Comparison of ENCODE assay signal across 9 cellular contexts in genomic region chrX:23782455-23782854, GRCh38. TPM values are rescaled to one million over a fixed set of nuclear protein-coding genes. Genes with fewer than 3 reads are reported as not detected.
DNase-seq lines count a peak whose midpoint lies in the region; ATAC-seq and TF ChIP-seq lines count a peak whose summit lies in the region.
"Had no signal": no experiment of that assay in that cellular context is flagged by ENCODE, and none has a peak within 500 bp of the region (broad histone marks: within the 10 kb centered on the region; RNA-seq: fewer than 3 reads in every experiment).

No MANE protein-coding gene starts in this region.

- H2AFZ ChIP-seq in DND-41 (ENCODE audit: low read depth, low read length) (peak overlapping the region; percentile 84), OCI-LY3 (ENCODE audit: low read depth, low read length) (peak overlapping the region; percentile 85), neuronal stem cell (ENCODE audit: low read length) (peak overlapping the region; percentile 70)

- H2BK5ac ChIP-seq in neuronal stem cell (ENCODE audit: low read length), result no peak overlapping the region

- H3K9me3 ChIP-seq in DND-41 (ENCODE audit: insufficient read depth, low read length, severe bottlenecking) (no peaks in the 10 kb centered on the region), OCI-LY3 (ENCODE audit: insufficient read depth, low read length) (no peaks in the 10 kb centered on the region), neuronal stem cell (replicated peaks in 1 of 2; ENCODE audit: control insufficient read depth in 2 of 2, insufficient read depth in 1 of 2, low read depth in 1 of 2, low read length in 2 of 2) (no peaks in the 10 kb centered on the region)
- H3K9me3 ChIP-seq: pancreas had no signal

- H3K79me2 ChIP-seq in DND-41 (ENCODE audit: insufficient read depth, low read length) (peaks cover 10% of the 10 kb centered on the region), OCI-LY3 (ENCODE audit: low read length) (peaks cover 10% of the 10 kb centered on the region)

- peak overlapping the region; percentile 80 for H3K27ac ChIP-seq in DND-41 (ENCODE audit: low read length)
- peak overlapping the region; percentile 100 for H3K27ac ChIP-seq in OCI-LY3 (ENCODE audit: low read length)
- H3K27ac ChIP-seq in dorsolateral prefrontal cortex, result peak overlapping the region in 24 of 59 donors; percentile 9 to 95 (median 86)
- H3K27ac ChIP-seq in neuronal stem cell (replicated peaks; ENCODE audit: low read length), result no peak overlapping the region

- H3K4me3 ChIP-seq in DND-41 (ENCODE audit: low read depth in 1 of 2, low read length in 2 of 2) (peak overlapping the region in 1 of 2 experiments; percentile 55; a peak in 3 of 4 replicates), OCI-LY3 (ENCODE audit: low read length) (peak overlapping the region; percentile 85), dorsolateral prefrontal cortex (peak overlapping the region in 52 of 59 donors; percentile 16 to 87 (median 72)), neuronal stem cell (ENCODE audit: low read length in 2 of 2) (no peak overlapping the region)

- H3K4me2 ChIP-seq in DND-41 (ENCODE audit: insufficient read depth, low read length) (peak overlapping the region; percentile 66), OCI-LY3 (ENCODE audit: low read length) (peak overlapping the region; percentile 91), neuronal stem cell (ENCODE audit: insufficient read depth, low read length, poor library complexity, severe bottlenecking) (peak overlapping the region; percentile 40)

- H3K4me1 ChIP-seq in DND-41 (ENCODE audit: insufficient read depth, low read length) (peaks cover 30% of the 10 kb centered on the region), OCI-LY3 (ENCODE audit: low read length) (peaks cover 34% of the 10 kb centered on the region), neuronal stem cell (ENCODE audit: control insufficient read depth in 2 of 2, insufficient read depth in 1 of 2, low read depth in 1 of 2, low read length in 2 of 2) (no peaks in the 10 kb centered on the region)
- H3K4me1 ChIP-seq: pancreas had no signal

- no peak for ATAC-seq in DND-41 (ENCODE audit: insufficient read depth, low read depth)

- H3K9ac ChIP-seq in DND-41 (ENCODE audit: low read depth, low read length) (peak overlapping the region; percentile 52), OCI-LY3 (ENCODE audit: low read length) (peak overlapping the region; percentile 80), neuronal stem cell (ENCODE audit: low read depth, low read length, poor library complexity) (no peak overlapping the region)

- H3K79me1 ChIP-seq in neuronal stem cell (ENCODE audit: low read depth, low read length), result no peaks in the 10 kb centered on the region

- no peaks in the 10 kb centered on the region for H4K20me1 ChIP-seq in DND-41 (ENCODE audit: insufficient read depth, low read length)
- H4K20me1 ChIP-seq in OCI-LY3 (ENCODE audit: insufficient read depth, low read length), result peaks cover 6% of the 10 kb centered on the region

- no CpG with 5 or more reads among the region's 6 CpGs for WGBS in neuronal stem cell (ENCODE audit: extremely low coverage in 2 of 2, insufficient read length in 2 of 2, insufficient replicate concordance in 1 of 2), 2 donors

- H2BK12ac ChIP-seq in neuronal stem cell (ENCODE audit: low read length), result no peak overlapping the region

- no peak overlapping the region for H3K4ac ChIP-seq in neuronal stem cell (ENCODE audit: low read length)

- H4K91ac ChIP-seq in neuronal stem cell (ENCODE audit: low read depth, low read length, poor library complexity), result no peak overlapping the region

- TF ChIP-seq CTCF in DND-41 (IDR thresholded peaks at IDR 0.05; ENCODE audit: borderline replicate concordance, extremely low read depth, low read length, poor library complexity, severe bottlenecking) (no peak), OCI-LY3 (IDR thresholded peaks at IDR 0.05; ENCODE audit: low read depth, low read length) (no peak), dorsolateral prefrontal cortex (IDR thresholded peaks at IDR 0.05 in 54 of 56, conservative IDR thresholded peaks at IDR 0.05 in 2 of 56; ENCODE audit: low read depth in 1 of 56, partially characterized antibody in 56 of 56) (no peak)

- H2BK120ac ChIP-seq in neuronal stem cell (ENCODE audit: low read depth, low read length), result no peak overlapping the region

- H3K36me3 ChIP-seq in DND-41 (ENCODE audit: insufficient read depth, low read length) (peaks cover 10% of the 10 kb centered on the region), OCI-LY3 (replicated peaks; ENCODE audit: low read depth, low read length) (peaks cover 20% of the 10 kb centered on the region), neuronal stem cell (replicated peaks in 1 of 2; ENCODE audit: control insufficient read depth in 2 of 2, insufficient read depth in 2 of 2, low read length in 2 of 2) (peaks cover 0 to 16% of the 10 kb centered on the region in 2 donors)
- H3K36me3 ChIP-seq: pancreas had no signal

- no peak overlapping the region for H3K14ac ChIP-seq in neuronal stem cell (ENCODE audit: low read length)

- no peak overlapping the region for H2BK15ac ChIP-seq in neuronal stem cell (ENCODE audit: low read length)

- H2AK5ac ChIP-seq in neuronal stem cell (ENCODE audit: low read depth, low read length), result no peak overlapping the region

- no peak for DNase-seq in DND-41
- no peak for DNase-seq in dorsolateral prefrontal cortex
- no peak for DNase-seq in neuronal stem cell (ENCODE audit: low spot score)
- DNase-seq in kidney glomerular epithelial cell (lab: John Stamatoyannopoulos, UW), result no peak
- DNase-seq in NCI-H1930 (lab: John Stamatoyannopoulos, UW), result no peak
- no peak for DNase-seq in activated CD8-positive, alpha-beta memory T cell treated with anti-CD3 and anti-CD28 coated beads for 24 hours
- DNase-seq in AML-193 (lab: John Stamatoyannopoulos, UW), result no peak

- no peak overlapping the region for H4K8ac ChIP-seq in neuronal stem cell (ENCODE audit: low read depth, low read length)

- no peak overlapping the region for H3K18ac ChIP-seq in neuronal stem cell (ENCODE audit: low read length)

- H3K27me3 ChIP-seq in DND-41 (ENCODE audit: insufficient read depth, low read length, poor library complexity) (no peaks in the 10 kb centered on the region), OCI-LY3 (ENCODE audit: low read depth, low read length) (no peaks in the 10 kb centered on the region), dorsolateral prefrontal cortex (peaks cover 0 to 15% (median 0%) of the 10 kb centered on the region in 45 donors), neuronal stem cell (ENCODE audit: control insufficient read depth in 3 of 3, insufficient read depth in 3 of 3, low read depth in 1 of 3, low read length in 3 of 3) (no peaks in the 10 kb centered on the region)

- no peak overlapping the region for H3K23ac ChIP-seq in neuronal stem cell (ENCODE audit: low read depth, low read length, poor library complexity)

- intact Hi-C loops in dorsolateral prefrontal cortex (cut with DNase I), result loop anchor here (1.0 to 10.0 kb wide), 5 partner anchors 35 to 270 kb away; partner anchors contain the start of gene EIF2S3 (in 1 of the 2)

RNA-seq across cellular contexts. Expression of gene SAT1, which starts 0.5 kb away (rescaled TPM):
- total RNA-seq in dorsolateral prefrontal cortex, result 100 to 1,000 TPM; 115 to 388 (median 167) TPM
- polyA plus RNA-seq in neuronal stem cell (2013, experiment 1 of 2), result 45.4 TPM
- polyA plus RNA-seq in neuronal stem cell (2013, experiment 2 of 2), result 44.2 TPM

RNA-seq across cellular contexts. Expression of gene ACOT9, which starts 39.4 kb away (rescaled TPM):
- total RNA-seq in dorsolateral prefrontal cortex, result 10 to 100 TPM; 11.9 to 31.4 (median 22.4) TPM
- 15.6 TPM for polyA plus RNA-seq in neuronal stem cell (2013, experiment 1 of 2)
- 15.3 TPM for polyA plus RNA-seq in neuronal stem cell (2013, experiment 2 of 2)

Comparison
In these comparisons a context has a peak if more than half of its experiments do, and no peak if none do; other contexts are left out.
1. H3K4me2 ChIP-seq: peak in every context shown above with its lines; median percentile 91 in OCI-LY3; 66 in DND-41; 40 in neuronal stem cell.
2. H3K4me3 ChIP-seq: peak in OCI-LY3 (single experiment) and dorsolateral prefrontal cortex (52 of 59); none in neuronal stem cell (0 of 2).
3. Peak in every context shown above with its lines, with median percentiles within 50 percentile points of each other: H2AFZ ChIP-seq.